ENCODE assay signal across 10 cellular contexts in the genomic region with DNA sequence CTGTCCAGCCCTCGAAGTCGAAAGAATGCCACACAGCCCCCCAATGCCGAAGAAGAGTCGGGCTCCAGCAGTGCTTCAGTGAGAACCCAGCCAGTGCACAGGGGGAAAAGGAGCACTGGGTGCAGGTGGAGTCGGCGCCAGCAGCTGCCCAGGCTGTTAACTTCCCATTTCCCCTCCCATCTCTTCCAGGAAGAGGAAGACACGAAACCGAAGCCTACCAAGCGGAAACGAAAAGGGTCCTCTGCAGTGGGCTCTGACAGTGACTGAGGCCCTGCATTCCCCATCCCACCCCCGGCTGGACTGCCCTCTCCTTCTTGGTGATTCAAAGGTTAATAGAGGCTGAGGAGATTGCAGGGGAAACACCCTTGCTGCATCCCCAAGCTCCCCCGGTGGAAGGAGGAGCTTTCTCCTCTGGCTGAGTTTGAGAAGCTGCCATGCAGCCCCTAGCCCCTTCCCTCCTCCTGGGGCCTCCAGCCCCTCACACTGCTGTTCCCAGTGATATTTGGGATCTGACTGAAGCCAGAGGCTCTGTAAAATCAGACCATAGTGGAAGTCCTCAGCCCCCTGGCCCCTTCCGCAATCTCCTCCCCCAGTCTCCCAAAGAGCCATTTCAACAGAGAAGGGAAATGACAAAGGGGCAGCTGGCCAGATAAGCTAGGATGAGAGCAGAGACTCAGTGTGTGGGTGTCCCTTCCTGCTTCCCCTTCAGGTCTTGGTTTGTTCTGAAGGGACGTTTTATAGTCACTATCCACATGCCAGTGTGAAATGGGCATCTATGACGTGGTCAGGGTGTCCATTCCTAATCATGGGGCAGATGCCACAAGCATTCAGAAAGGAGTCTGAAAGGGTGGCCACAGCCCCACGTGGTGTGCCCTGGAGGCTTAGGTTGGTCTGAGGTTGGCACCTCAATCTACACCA. TPM values are rescaled to one million over a fixed set of nuclear protein-coding genes. Genes with fewer than 3 reads are reported as not detected.
DNase-seq lines count a peak whose midpoint lies in the region; ATAC-seq, FAIRE-seq and TF ChIP-seq lines count a peak whose summit lies in the region.
"Had no signal": no experiment of that assay in that cellular context is flagged by ENCODE, and none has a peak within 500 bp of the region (broad histone marks: within the 10 kb centered on the region; RNA-seq: fewer than 3 reads in every experiment).

No MANE protein-coding gene starts in this region.

- H2AFZ ChIP-seq in neuronal stem cell (ENCODE audit: low read length) = no peak overlapping the region

- H2AK5ac ChIP-seq in neuronal stem cell (ENCODE audit: low read depth, low read length) = no peak overlapping the region

- H4K20me1 ChIP-seq in BLaER1 = no peaks in the 10 kb centered on the region

- ATAC-seq in GM21786 (IDR thresholded peaks at IDR 0.05; ENCODE audit: unreplicated experiment) (no peak), GM18498 (IDR thresholded peaks at IDR 0.05; ENCODE audit: unreplicated experiment) (no peak)

- H3K4me2 ChIP-seq in BLaER1 (peak overlapping the region; percentile 96), neuronal stem cell (ENCODE audit: insufficient read depth, low read length, poor library complexity, severe bottlenecking) (no peak overlapping the region)

- H2BK12ac ChIP-seq in neuronal stem cell (ENCODE audit: low read length) = no peak overlapping the region

- no peak overlapping the region for H2BK5ac ChIP-seq in neuronal stem cell (ENCODE audit: low read length)

- no peak for TF ChIP-seq CTCF in chondrocyte (IDR thresholded peaks at IDR 0.05)

- peaks cover 10% of the 10 kb centered on the region for H3K36me3 Mint-ChIP-seq in chondrocyte (ENCODE audit: low read depth)

- H4K8ac ChIP-seq in neuronal stem cell (ENCODE audit: low read depth, low read length) = no peak overlapping the region

- H3K27me3 ChIP-seq in BLaER1 (no peaks in the 10 kb centered on the region), neuronal stem cell (ENCODE audit: control insufficient read depth in 3 of 3, insufficient read depth in 3 of 3, low read depth in 1 of 3, low read length in 3 of 3) (peaks cover 0 to 5% (median 0%) of the 10 kb centered on the region in 3 experiments)

- no peak overlapping the region for H3K4me3 Mint-ChIP-seq in chondrocyte (ENCODE audit: unreplicated experiment)

- peaks cover 5% of the 10 kb centered on the region for H3K79me1 ChIP-seq in neuronal stem cell (ENCODE audit: low read depth, low read length)

- no peaks in the 10 kb centered on the region for H3K27me3 Mint-ChIP-seq in chondrocyte (ENCODE audit: low read depth)

- no CpG with 5 or more reads among the region's 16 CpGs for WGBS in neuronal stem cell (ENCODE audit: extremely low coverage in 2 of 2, insufficient read length in 2 of 2, insufficient replicate concordance in 1 of 2), 2 donors

- H2BK120ac ChIP-seq in neuronal stem cell (ENCODE audit: low read depth, low read length) = no peak overlapping the region

- DNase-seq in MV-4-11 (lab: John Stamatoyannopoulos, UW) (peak; percentile 30), chondrocyte (ENCODE audit: low spot score) (peak; percentile 66), neuronal stem cell (ENCODE audit: low spot score) (no peak), frontal cortex (ENCODE audit: low spot score in 2 of 2) (no peak), NCI-H2196 (lab: John Stamatoyannopoulos, UW; ENCODE audit: unreplicated experiment) (no peak)
- DNase-seq: DMS153, KG1 had no signal

- H3K36me3 ChIP-seq in BLaER1 (peaks cover 22% of the 10 kb centered on the region), neuronal stem cell (replicated peaks in 1 of 2; ENCODE audit: control insufficient read depth in 2 of 2, insufficient read depth in 2 of 2, low read length in 2 of 2) (peaks cover 34 to 89% of the 10 kb centered on the region in 2 donors)

- H3K4me3 ChIP-seq in BLaER1 = peak overlapping the region; percentile 83
- no peak overlapping the region for H3K4me3 ChIP-seq in neuronal stem cell (ENCODE audit: low read length in 2 of 2)

- H3K27ac Mint-ChIP-seq in chondrocyte (ENCODE audit: unreplicated experiment) = no peak overlapping the region

- peak overlapping the region; percentile 100 for H3K27ac ChIP-seq in BLaER1
- H3K27ac ChIP-seq in neuronal stem cell (replicated peaks; ENCODE audit: low read length) = no peak overlapping the region

- H3K9me3 ChIP-seq in BLaER1 = no peaks in the 10 kb centered on the region
- H3K9me3 ChIP-seq in neuronal stem cell (replicated peaks in 1 of 2; ENCODE audit: control insufficient read depth in 2 of 2, insufficient read depth in 1 of 2, low read depth in 1 of 2, low read length in 2 of 2) = no peaks in the 10 kb centered on the region

- no peak overlapping the region for H2BK15ac ChIP-seq in neuronal stem cell (ENCODE audit: low read length)

- no peak overlapping the region for H3K4ac ChIP-seq in neuronal stem cell (ENCODE audit: low read length)

- H3K4me1 Mint-ChIP-seq in chondrocyte (ENCODE audit: low read depth) = peaks cover 23% of the 10 kb centered on the region

- H3K9ac ChIP-seq in BLaER1 (peak overlapping the region; percentile 93), neuronal stem cell (ENCODE audit: low read depth, low read length, poor library complexity) (no peak overlapping the region)

- no peak overlapping the region for H3K14ac ChIP-seq in neuronal stem cell (ENCODE audit: low read length)

- no peak overlapping the region for H3K18ac ChIP-seq in neuronal stem cell (ENCODE audit: low read length)

- no peak for FAIRE-seq in frontal cortex (lab: Jason Lieb, UNC)

- H3K4me1 ChIP-seq in BLaER1 (peaks cover 90% of the 10 kb centered on the region), neuronal stem cell (ENCODE audit: control insufficient read depth in 2 of 2, insufficient read depth in 1 of 2, low read depth in 1 of 2, low read length in 2 of 2) (peaks cover 0 to 7% of the 10 kb centered on the region in 2 donors)

- peak overlapping the region; percentile 13 for H3K23ac ChIP-seq in neuronal stem cell (ENCODE audit: low read depth, low read length, poor library complexity)

- H3K9me3 Mint-ChIP-seq in chondrocyte (ENCODE audit: low read depth) = no peaks in the 10 kb centered on the region

- H4K91ac ChIP-seq in neuronal stem cell (ENCODE audit: low read depth, low read length, poor library complexity) = no peak overlapping the region

RNA-seq across cellular contexts. Expression of gene SLC27A3, which starts 1.9 kb away (rescaled TPM):
- total RNA-seq in chondrocyte = 10.6 to 16.6 TPM (median 11.6 TPM) in 3 replicates
- polyA plus RNA-seq in neuronal stem cell (2013, experiment 1 of 2) = 7.5 TPM
- polyA plus RNA-seq in neuronal stem cell (2013, experiment 2 of 2) = 7.2 TPM
- total RNA-seq in frontal cortex = 14.7 TPM

RNA-seq across cellular contexts. Expression of gene INTS3, which starts 45.4 kb away (rescaled TPM):
- 48.6 to 61.0 TPM (median 49.1 TPM) in 3 replicates for total RNA-seq in chondrocyte
- polyA plus RNA-seq in neuronal stem cell (2013, experiment 1 of 2) = 24.8 TPM
- polyA plus RNA-seq in neuronal stem cell (2013, experiment 2 of 2) = 24.2 TPM
- 29.8 TPM for total RNA-seq in frontal cortex

Comparison
In these comparisons a context has a peak if more than half of its experiments do, and no peak if none do; other contexts are left out.
1. DNase-seq: peak in MV-4-11 (single experiment) and chondrocyte (single experiment); none in neuronal stem cell (single experiment), frontal cortex (0 of 2) and NCI-H2196 (single experiment).